ENCODE assay signal across 27 cellular contexts in the genomic region with DNA sequence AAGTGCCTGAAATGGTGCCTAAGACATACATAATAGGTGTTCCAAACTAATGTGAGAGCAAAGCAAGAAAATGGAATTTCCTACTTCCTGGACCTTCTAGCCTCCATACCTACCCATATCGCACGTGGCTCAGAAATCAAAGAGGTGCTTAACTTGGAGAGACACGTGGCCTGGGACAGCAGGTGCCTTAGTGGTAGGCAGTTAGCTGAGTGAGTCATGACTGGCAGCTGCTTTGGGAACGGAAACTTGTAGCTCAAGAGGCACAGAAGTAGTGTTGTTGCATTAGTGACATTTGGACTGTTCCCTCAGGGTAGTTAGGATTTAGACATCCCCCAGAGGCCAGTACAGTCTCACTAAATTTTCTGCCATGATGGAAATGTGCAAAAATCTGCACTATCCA. TPM values are rescaled to one million over a fixed set of nuclear protein-coding genes. Genes with fewer than 3 reads are reported as not detected.
DNase-seq lines count a peak whose midpoint lies in the region; ATAC-seq, FAIRE-seq and TF ChIP-seq lines count a peak whose summit lies in the region.
"Had no signal": no experiment of that assay in that cellular context is flagged by ENCODE, and none has a peak within 500 bp of the region (broad histone marks: within the 10 kb centered on the region; RNA-seq: fewer than 3 reads in every experiment).

No MANE protein-coding gene starts in this region.

- CTCF ChIA-PET in HepG2 (lab: Yijun Ruan, JAX; ENCODE audit: low intra/inter-chr PET ratio, low total read pairs): no interaction called here

- TF ChIP-seq EP300 in HepG2 (IDR thresholded peaks at IDR 0.05; ENCODE audit: low read depth in 2 of 2, low read length in 2 of 2) (no peak), HepG2 (CRISPR knock-in tag; IDR thresholded peaks at IDR 0.05; ENCODE audit: borderline replicate concordance) (no peak)

- WGBS in HepG2 (ENCODE audit: low lambda C conversion rate): 22% methylated on average over 4 of the region's 4 CpGs
- WGBS in right lobe of liver (ENCODE audit: insufficient coverage, low coverage, low lambda C conversion rate, missing lambda C conversion rate): 82% methylated on average over 2 of the region's 4 CpGs

- H3K79me2 ChIP-seq in HepG2 (ENCODE audit: insufficient read depth, low read length): no peaks in the 10 kb centered on the region

- H3K27ac ChIP-seq in HepG2 (ENCODE audit: extremely low read length, insufficient read depth, low read length) (no peak overlapping the region), right lobe of liver (no peak overlapping the region), left lung (no peak overlapping the region)
- H3K27ac ChIP-seq: dorsolateral prefrontal cortex, skin epidermis, stomach, thyroid gland had no signal

- H3K4me2 ChIP-seq in HepG2 (ENCODE audit: low read depth, low read length): no peak overlapping the region

- intact Hi-C loops in HepG2 (cut with micrococcal nuclease; ENCODE audit: unreplicated experiment) (no loop called here), right lobe of liver (cut with DNase I) (no loop called here), left lung (cut with DNase I) (loop anchor here in 1 of 2 donors (10.0 kb wide), 1 partner anchor 139 kb away; no protein-coding TSS in a partner anchor)

- no peak overlapping the region for H2AFZ ChIP-seq in HepG2 (ENCODE audit: low read length)

- no TSS peak for BruUV-seq in HepG2 (replicated peaks; lab: Mats Ljungman, UMichigan)

- FAIRE-seq in HepG2 (lab: Jason Lieb, UNC): no peak

- ATAC-seq in HepG2 (no peak), right lobe of liver (no peak), left lung (peak; percentile 83), HG03159 (IDR thresholded peaks at IDR 0.05; ENCODE audit: unreplicated experiment) (no peak)
- ATAC-seq: activated CD8-positive, alpha-beta memory T cell treated with anti-CD3 and anti-CD28 coated beads, Interleukin-2, amount 10 ng/mL, durations not matched to agents 7 days and 5 days had no signal

- no peak for TF ChIP-seq POLR2A in HepG2 (IDR thresholded peaks at IDR 0.05; ENCODE audit: insufficient read depth in 1 of 2, low read depth in 2 of 2, low read length in 2 of 2)
- TF ChIP-seq POLR2A in right lobe of liver (IDR thresholded peaks at IDR 0.05): no peak

- H3K27me3 ChIP-seq in HepG2 (ENCODE audit: control insufficient read depth in 1 of 2, insufficient read depth in 2 of 2, low read length in 2 of 2) (peaks cover 2 to 46% of the 10 kb centered on the region in 2 experiments; a peak in 2 of 5 replicates), right lobe of liver (no peaks in the 10 kb centered on the region), left lung (no peaks in the 10 kb centered on the region)
- H3K27me3 ChIP-seq: BE2C, dorsolateral prefrontal cortex, stomach, thyroid gland had no signal

- H4K20me1 ChIP-seq in HepG2 (ENCODE audit: insufficient read depth, low read length): no peaks in the 10 kb centered on the region

- DNase-seq in HepG2 (ENCODE audit: low spot score) (no peak), right lobe of liver (no peak), RPMI7951 (ENCODE audit: low read depth) (peak; percentile 79), left lung (peak in 1 of 2 donors; percentile 63), pons (ENCODE audit: low spot score) (no peak), NCI-H128 (lab: John Stamatoyannopoulos, UW; ENCODE audit: unreplicated experiment) (no peak), ecto neural progenitor cell (ENCODE audit: low spot score) (no peak)
- DNase-seq: ACHN; activated B cell treated with CpG ODN at 0.5 μM for 24 hours; activated CD8-positive, alpha-beta memory T cell treated with anti-CD3 and anti-CD28 coated beads, Interleukin-2, amount 10 ng/mL, durations not matched to agents 7 days and 5 days; activated naive CD4-positive, alpha-beta T cell; activated T-cell treated with anti-CD3 and anti-CD28 coated beads, Interleukin-2, amount 50 U/mL, for 48 hours; BE2C; cerebellar nuclear complex; COR-L47; GOT3; NCI-H1105; NCI-H2029; NCI-H345; OCI-M1; stimulated activated CD8-positive, alpha-beta memory T cell treated with anti-CD3 and anti-CD28 coated beads, Interleukin-4, amount 100 ng/mL, for 48 hours; stomach; T-helper 9 cell; thyroid gland had no signal

- TF ChIP-seq RAD21 in HepG2 (CRISPR knock-in tag; IDR thresholded peaks at IDR 0.05): no peak

- no peaks in the 10 kb centered on the region for H3K36me3 ChIP-seq in HepG2 (replicated peaks in 1 of 2; ENCODE audit: control insufficient read depth in 1 of 2, insufficient read depth in 2 of 2, low read length in 2 of 2)
- no peaks in the 10 kb centered on the region for H3K36me3 ChIP-seq in right lobe of liver
- H3K36me3 ChIP-seq in left lung: no peaks in the 10 kb centered on the region
- H3K36me3 ChIP-seq: BE2C, stomach, thyroid gland had no signal

- H3K9ac ChIP-seq in HepG2 (ENCODE audit: insufficient read depth, low read depth, low read length): no peak overlapping the region

- POLR2A ChIA-PET in HepG2 (lab: Yijun Ruan, JAX): no interaction called here

- in situ Hi-C loops in HepG2 (cut with HindIII; ENCODE audit: extremely low pct_ligation_motif_present, low pct_unique_long_range_greater_than_20kb): no loop called here

- H3K9me3 ChIP-seq in HepG2 (ENCODE audit: low read length): no peaks in the 10 kb centered on the region
- H3K9me3 ChIP-seq in right lobe of liver: no peaks in the 10 kb centered on the region
- no peaks in the 10 kb centered on the region for H3K9me3 ChIP-seq in left lung
- H3K9me3 ChIP-seq: BE2C, stomach, thyroid gland had no signal

- H3K4me3 ChIP-seq in HepG2 (replicated peaks in 1 of 3; ENCODE audit: insufficient read depth in 1 of 3, low read depth in 2 of 3, low read length in 3 of 3) (no peak overlapping the region), right lobe of liver (no peak overlapping the region), left lung (no peak overlapping the region)
- H3K4me3 ChIP-seq: dorsolateral prefrontal cortex, skin epidermis, stomach, thyroid gland had no signal

- no peak for TF ChIP-seq CTCF in HepG2 (CRISPR knock-in tag; IDR thresholded peaks at IDR 0.05)
- TF ChIP-seq CTCF in right lobe of liver (IDR thresholded peaks at IDR 0.05): no peak
- no peak for TF ChIP-seq CTCF in left lung (IDR thresholded peaks at IDR 0.05)

- H3K4me1 ChIP-seq in HepG2 (ENCODE audit: insufficient read depth, low read length) (no peaks in the 10 kb centered on the region), right lobe of liver (no peaks in the 10 kb centered on the region), left lung (peaks cover 3% of the 10 kb centered on the region in 2 donors)
- H3K4me1 ChIP-seq: BE2C had no signal

TF ChIP-seq in HepG2, 621 proteins besides CTCF, POLR2A, EP300 and RAD21 (continues in another document):
- TF ChIP-seq KLF15 (CRISPR knock-in tag; IDR thresholded peaks at IDR 0.05; ENCODE audit: borderline replicate concordance): no peak
- TF ChIP-seq ARHGAP35 (CRISPR knock-in tag; IDR thresholded peaks at IDR 0.05; ENCODE audit: borderline replicate concordance): no peak
- TF ChIP-seq, protein P1, sequence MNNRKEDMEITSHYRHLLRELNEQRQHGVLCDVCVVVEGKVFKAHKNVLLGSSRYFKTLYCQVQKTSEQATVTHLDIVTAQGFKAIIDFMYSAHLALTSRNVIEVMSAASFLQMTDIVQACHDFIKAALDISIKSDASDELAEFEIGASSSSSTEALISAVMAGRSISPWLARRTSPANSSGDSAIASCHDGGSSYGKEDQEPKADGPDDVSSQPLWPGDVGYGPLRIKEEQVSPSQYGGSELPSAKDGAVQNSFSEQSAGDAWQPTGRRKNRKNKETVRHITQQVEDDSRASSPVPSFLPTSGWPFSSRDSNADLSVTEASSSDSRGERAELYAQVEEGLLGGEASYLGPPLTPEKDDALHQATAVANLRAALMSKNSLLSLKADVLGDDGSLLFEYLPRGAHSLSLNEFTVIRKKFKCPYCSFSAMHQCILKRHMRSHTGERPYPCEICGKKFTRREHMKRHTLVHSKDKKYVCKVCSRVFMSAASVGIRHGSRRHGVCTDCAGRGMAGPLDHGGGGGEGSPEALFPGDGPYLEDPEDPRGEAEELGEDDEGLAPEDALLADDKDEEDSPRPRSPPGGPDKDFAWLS (CRISPR knock-in tag; IDR thresholded peaks at IDR 0.05; ENCODE audit: borderline replicate concordance): no peak
- no peak for TF ChIP-seq PHF21A (CRISPR knock-in tag; IDR thresholded peaks at IDR 0.05)

RNA-seq across cellular contexts. Expression of a gene that starts 12.0 kb away (rescaled TPM):
- total RNA-seq in HepG2 (2016; rRNA removed; fragmentation: Illumina TruSeq; extraction: Trizol) (not detected in 2 replicates), right lobe of liver (10 to 100 TPM in 3 of 6 experiments, 1 to 10 TPM in 3; 5.8 to 17.1 (median 10.4) TPM), left lung (1 to 10 TPM; 7.4 to 7.7 TPM)
- not detected in 2 replicates for total RNA-seq in HepG2 (2016; cell fraction: cytosol; rRNA removed; fragmentation: Illumina TruSeq; extraction: Trizol; ENCODE audit: low read depth)
- not detected in 2 replicates for total RNA-seq in HepG2 (2016; cell fraction: insoluble cytoplasmic fraction; rRNA removed; fragmentation: Illumina TruSeq; extraction: Trizol)
- total RNA-seq in HepG2 (2016; cell fraction: membrane; rRNA removed; fragmentation: Illumina TruSeq; extraction: Trizol): not detected in 2 replicates
- total RNA-seq in HepG2 (2016; cell fraction: nucleus; rRNA removed; fragmentation: Illumina TruSeq; extraction: Trizol): not detected in 2 replicates
- not detected in 2 replicates for polyA plus RNA-seq in HepG2 (2011; rRNA removed)
- polyA plus RNA-seq in HepG2 (2011; cell fraction: cytosol; rRNA removed): 0.01 TPM in 1 of 2 replicates, not detected in the other
- polyA plus RNA-seq in HepG2 (2011; cell fraction: nucleus; rRNA removed): 0.24 and 0.45 TPM in 2 replicates
- 0.07 and 0.12 TPM in 2 replicates for polyA plus RNA-seq in HepG2 (2012)
- not detected in 2 replicates for polyA plus RNA-seq in HepG2 (2016; cell fraction: cytosol; fragmentation: Illumina TruSeq; extraction: Trizol; ENCODE audit: low read depth)
- polyA plus RNA-seq in HepG2 (2016; cell fraction: insoluble cytoplasmic fraction; fragmentation: Illumina TruSeq; extraction: Trizol; ENCODE audit: low read depth): not detected in 2 replicates
- not detected in 2 replicates for polyA plus RNA-seq in HepG2 (2016; cell fraction: membrane; fragmentation: Illumina TruSeq; extraction: Trizol; ENCODE audit: low read depth)
- not detected in 2 replicates for polyA plus RNA-seq in HepG2 (2016; cell fraction: nucleus; fragmentation: Illumina TruSeq; extraction: Trizol; ENCODE audit: insufficient read depth, low read depth)
- polyA minus RNA-seq in HepG2 (2011; rRNA and poly(A)+ RNA removed; ENCODE audit: low replicate concordance): 0.16 TPM in 1 of 2 replicates, not detected in the other
- polyA minus RNA-seq in HepG2 (2011; cell fraction: cytosol; rRNA and poly(A)+ RNA removed): not detected in 2 replicates
- polyA minus RNA-seq in HepG2 (2011; cell fraction: nucleus; rRNA and poly(A)+ RNA removed): 0.26 and 0.62 TPM in 2 replicates
- 3.0 and 7.2 TPM in 2 replicates for total RNA-seq in RPMI7951 (2014; rRNA removed; shearing (Covaris generic))
- total RNA-seq: activated B cell treated with CpG ODN at 0.5 μM for 24 hours; activated CD8-positive, alpha-beta memory T cell treated with anti-CD3 and anti-CD28 coated beads, Interleukin-2, amount 10 ng/mL, durations not matched to agents 7 days and 5 days had no signal
